In the genomic region with DNA sequence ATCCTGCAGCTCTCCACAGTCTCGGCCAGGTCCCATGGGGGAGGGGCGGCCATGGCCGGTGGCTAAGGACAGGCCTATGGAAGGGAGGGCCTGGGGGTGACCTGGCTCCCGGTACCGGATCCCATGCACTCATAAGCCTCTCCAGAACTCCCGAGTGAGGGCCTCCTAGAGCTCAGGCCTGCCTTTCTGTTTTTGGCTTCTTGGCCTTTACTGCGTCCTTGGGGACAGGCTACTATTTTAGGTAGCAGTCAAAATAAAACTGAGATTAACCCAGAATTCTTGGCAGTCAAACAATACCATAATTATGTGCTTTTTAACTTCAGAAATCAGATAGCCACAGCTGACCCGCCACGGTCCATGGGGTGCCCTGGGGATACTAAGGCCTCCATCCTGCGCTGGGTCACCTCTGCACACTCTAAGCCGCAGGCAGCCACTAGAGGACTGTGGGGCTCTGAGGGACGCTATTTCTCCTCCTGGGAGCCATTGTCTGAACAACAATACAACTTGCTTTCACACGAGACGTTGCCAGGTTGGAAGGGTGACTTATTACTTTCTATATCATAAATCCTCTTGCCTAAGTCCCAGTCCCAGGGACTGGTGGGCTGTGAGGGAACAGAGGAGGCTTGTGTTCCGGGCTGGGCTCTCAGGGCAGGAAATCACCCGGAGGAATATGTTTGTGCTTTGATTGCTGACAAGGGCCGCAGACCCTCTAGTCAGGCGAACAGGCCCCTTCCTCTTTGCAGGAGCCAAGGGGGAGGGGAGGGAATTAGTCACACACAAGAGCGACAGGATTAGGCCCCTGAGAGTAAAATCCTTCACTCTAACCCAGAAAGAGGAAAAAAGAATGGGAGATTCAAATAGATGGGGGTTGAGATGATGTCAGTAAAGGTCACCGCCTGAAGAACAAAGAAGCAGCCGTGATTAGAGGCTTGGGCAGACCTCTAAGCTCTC, we compare ENCODE assay signal across 10 cellular contexts. TPM values are rescaled to one million over a fixed set of nuclear protein-coding genes. Genes with fewer than 3 reads are reported as not detected.
A peak's percentile ranks its signal among the peaks of the same experiment; 100 is the strongest.
DNase-seq lines count a peak whose midpoint lies in the region; ATAC-seq, FAIRE-seq and TF ChIP-seq lines count a peak whose summit lies in the region.
"Had no signal": no experiment of that assay in that cellular context is flagged by ENCODE, and none has a peak within 500 bp of the region (broad histone marks: within the 10 kb centered on the region; RNA-seq: fewer than 3 reads in every experiment).

No MANE protein-coding gene starts in this region.

- in situ Hi-C loops in HepG2 (cut with HindIII; ENCODE audit: extremely low pct_ligation_motif_present, low pct_unique_long_range_greater_than_20kb) = no loop called here

- no peak for FAIRE-seq in HepG2 (lab: Jason Lieb, UNC)
- FAIRE-seq: HTR-8/SVneo had no signal

- TF ChIP-seq POLR2A in HepG2 (IDR thresholded peaks at IDR 0.05; ENCODE audit: insufficient read depth in 1 of 2, low read depth in 2 of 2, low read length in 2 of 2) (no peak), spleen (IDR thresholded peaks at IDR 0.05) (no peak)

- H3K27me3 ChIP-seq in HepG2 (ENCODE audit: control insufficient read depth in 1 of 2, insufficient read depth in 2 of 2, low read length in 2 of 2) (peaks cover 0 to 12% of the 10 kb centered on the region in 2 experiments; a peak in 2 of 5 replicates), spleen (replicated peaks in 1 of 7) (no peaks in the 10 kb centered on the region)

- peak overlapping the region; percentile 91 for H2AFZ ChIP-seq in HepG2 (ENCODE audit: low read length)

- ATAC-seq in HepG2 (peak; percentile 96), GM21576 (IDR thresholded peaks at IDR 0.05; ENCODE audit: unreplicated experiment) (no peak), GM21423 (IDR thresholded peaks at IDR 0.05; ENCODE audit: unreplicated experiment) (no peak)
- ATAC-seq: left lobe of liver had no signal

- DNase-seq in M059J (ENCODE audit: low read depth) (peak; percentile 59), cardiac fibroblast (ENCODE audit: low read depth in 2 of 2) (peak; percentile 53 to 60), HepG2 (ENCODE audit: low spot score) (no peak), spleen (no peak), HK-2 (ENCODE audit: unreplicated experiment) (no peak), dedifferentiated amniotic fluid mesenchymal stem cell (ENCODE audit: extremely low spot score) (no peak)

- no peak for TF ChIP-seq CTCF in cardiac fibroblast (IDR thresholded peaks at IDR 0.05; ENCODE audit: low read depth, low read length)
- TF ChIP-seq CTCF in HepG2 (CRISPR knock-in tag; IDR thresholded peaks at IDR 0.05) = peak; percentile 43
- no peak for TF ChIP-seq CTCF in spleen (IDR thresholded peaks at IDR 0.05 in 8 of 11, conservative IDR thresholded peaks at IDR 0.05 in 3 of 11)

- TF ChIP-seq EP300 in HepG2 (IDR thresholded peaks at IDR 0.05; ENCODE audit: low read depth in 2 of 2, low read length in 2 of 2) (no peak), HepG2 (CRISPR knock-in tag; IDR thresholded peaks at IDR 0.05; ENCODE audit: borderline replicate concordance) (no peak)

- peak overlapping the region; percentile 93 for H3K4me2 ChIP-seq in HepG2 (ENCODE audit: low read depth, low read length)

- H3K36me3 ChIP-seq in HepG2 (replicated peaks in 1 of 2; ENCODE audit: control insufficient read depth in 1 of 2, insufficient read depth in 2 of 2, low read length in 2 of 2) = no peaks in the 10 kb centered on the region
- H3K36me3 ChIP-seq in spleen = no peaks in the 10 kb centered on the region

- H3K27ac ChIP-seq in HepG2 (ENCODE audit: extremely low read length, insufficient read depth, low read length) = no peak overlapping the region
- peak overlapping the region in 5 of 8 donors; percentile 20 to 66 (median 55) for H3K27ac ChIP-seq in spleen

- H3K4me3 ChIP-seq in cardiac fibroblast (replicated peaks in 1 of 2; ENCODE audit: low read depth in 2 of 2, low read length in 2 of 2) (no peak overlapping the region), HepG2 (replicated peaks in 1 of 3; ENCODE audit: insufficient read depth in 1 of 3, low read depth in 2 of 3, low read length in 3 of 3) (peak overlapping the region; percentile 28 to 58 (median 41)), spleen (no peak overlapping the region)

- WGBS in HepG2 (ENCODE audit: low lambda C conversion rate) = 36% methylated on average over 13 of the region's 21 CpGs
- WGBS in spleen, 5 donors = 63 to 70% (median 69%) methylated on average over 18 to 21 of the region's 21 CpGs

- 0 out of 2 replicates have a peak, but pooled peaks have one; percentile 26 for TF ChIP-seq RAD21 in HepG2 (CRISPR knock-in tag; IDR thresholded peaks at IDR 0.05)

- intact Hi-C loops in HepG2 (cut with micrococcal nuclease; ENCODE audit: unreplicated experiment) = no loop called here
- intact Hi-C loops in spleen (cut with DNase I; ENCODE audit: low total_unique reads) = no loop called here

- H3K9ac ChIP-seq in HepG2 (ENCODE audit: insufficient read depth, low read depth, low read length) = peak overlapping the region; percentile 53

- CTCF ChIA-PET in HepG2 (lab: Yijun Ruan, JAX; ENCODE audit: low intra/inter-chr PET ratio, low total read pairs) = interaction anchor here (0.9 kb wide), 1 partner anchor 91 kb away, joined by 3 read pairs; no protein-coding TSS in a partner anchor

- no TSS peak for BruUV-seq in HepG2 (replicated peaks; lab: Mats Ljungman, UMichigan)

- H3K4me1 ChIP-seq in HepG2 (ENCODE audit: insufficient read depth, low read length) = peaks cover 23% of the 10 kb centered on the region
- H3K4me1 ChIP-seq in spleen = peaks cover 0 to 26% (median 10%) of the 10 kb centered on the region in 6 donors

- no peaks in the 10 kb centered on the region for H3K9me3 ChIP-seq in HepG2 (ENCODE audit: low read length)
- H3K9me3 ChIP-seq in spleen = no peaks in the 10 kb centered on the region

- POLR2A ChIA-PET in HepG2 (lab: Yijun Ruan, JAX) = interaction anchor here (0.9 kb wide), 1 partner anchor 13 kb away, joined by 3 read pairs; no protein-coding TSS in a partner anchor

- H4K20me1 ChIP-seq in HepG2 (ENCODE audit: insufficient read depth, low read length) = no peaks in the 10 kb centered on the region

- H3K79me2 ChIP-seq in HepG2 (ENCODE audit: insufficient read depth, low read length) = no peaks in the 10 kb centered on the region

TF ChIP-seq in HepG2, 621 proteins besides CTCF, POLR2A, EP300 and RAD21 (continues in another document):
- TF ChIP-seq, protein P1, sequence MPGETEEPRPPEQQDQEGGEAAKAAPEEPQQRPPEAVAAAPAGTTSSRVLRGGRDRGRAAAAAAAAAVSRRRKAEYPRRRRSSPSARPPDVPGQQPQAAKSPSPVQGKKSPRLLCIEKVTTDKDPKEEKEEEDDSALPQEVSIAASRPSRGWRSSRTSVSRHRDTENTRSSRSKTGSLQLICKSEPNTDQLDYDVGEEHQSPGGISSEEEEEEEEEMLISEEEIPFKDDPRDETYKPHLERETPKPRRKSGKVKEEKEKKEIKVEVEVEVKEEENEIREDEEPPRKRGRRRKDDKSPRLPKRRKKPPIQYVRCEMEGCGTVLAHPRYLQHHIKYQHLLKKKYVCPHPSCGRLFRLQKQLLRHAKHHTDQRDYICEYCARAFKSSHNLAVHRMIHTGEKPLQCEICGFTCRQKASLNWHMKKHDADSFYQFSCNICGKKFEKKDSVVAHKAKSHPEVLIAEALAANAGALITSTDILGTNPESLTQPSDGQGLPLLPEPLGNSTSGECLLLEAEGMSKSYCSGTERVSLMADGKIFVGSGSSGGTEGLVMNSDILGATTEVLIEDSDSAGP (CRISPR knock-in tag; IDR thresholded peaks at IDR 0.05; ENCODE audit: borderline replicate concordance) = 0 out of 2 replicates have a peak, but pooled peaks have one; percentile 18
- peak; percentile 20; the same call in 1 of the 2 replicates for TF ChIP-seq SMC3 (IDR thresholded peaks at IDR 0.05; ENCODE audit: low read length)
- TF ChIP-seq MIER3 (CRISPR knock-in tag; IDR thresholded peaks at IDR 0.05; ENCODE audit: borderline replicate concordance) = no peak
- TF ChIP-seq KDM2A (CRISPR knock-in tag; IDR thresholded peaks at IDR 0.05; ENCODE audit: borderline replicate concordance, low read depth) = peak; percentile 17; the same call in 1 of the 2 replicates
- peak; percentile 11; the same call in 1 of the 2 replicates for TF ChIP-seq SALL1 (CRISPR knock-in tag; IDR thresholded peaks at IDR 0.05)
- TF ChIP-seq ZFX (CRISPR knock-in tag; IDR thresholded peaks at IDR 0.05; ENCODE audit: low read depth) = 0 out of 2 replicates have a peak, but pooled peaks have one; percentile 20
- no peak for TF ChIP-seq ZNF260 (CRISPR knock-in tag; IDR thresholded peaks at IDR 0.05; ENCODE audit: borderline replicate concordance, low read depth)

RNA-seq across cellular contexts. Expression of a gene that starts 40.7 kb away (rescaled TPM):
- total RNA-seq in M059J (2014; rRNA removed; shearing (Covaris generic)) = 52.4 and 72.2 TPM in 2 replicates
- 4.8 and 5.5 TPM in 2 replicates for total RNA-seq in HepG2 (2016; rRNA removed; fragmentation: Illumina TruSeq; extraction: Trizol)
- total RNA-seq in HepG2 (2016; cell fraction: cytosol; rRNA removed; fragmentation: Illumina TruSeq; extraction: Trizol; ENCODE audit: low read depth) = 2.6 and 3.2 TPM in 2 replicates
- 4.7 and 5.1 TPM in 2 replicates for total RNA-seq in HepG2 (2016; cell fraction: insoluble cytoplasmic fraction; rRNA removed; fragmentation: Illumina TruSeq; extraction: Trizol)
- total RNA-seq in HepG2 (2016; cell fraction: membrane; rRNA removed; fragmentation: Illumina TruSeq; extraction: Trizol) = 3.3 and 3.5 TPM in 2 replicates
- total RNA-seq in HepG2 (2016; cell fraction: nucleus; rRNA removed; fragmentation: Illumina TruSeq; extraction: Trizol) = 4.6 TPM in 2 replicates
- 3.6 and 5.4 TPM in 2 replicates for polyA plus RNA-seq in HepG2 (2011; rRNA removed)
- polyA plus RNA-seq in HepG2 (2011; cell fraction: cytosol; rRNA removed) = 3.1 and 3.4 TPM in 2 replicates
- 6.8 and 8.6 TPM in 2 replicates for polyA plus RNA-seq in HepG2 (2011; cell fraction: nucleus; rRNA removed)
- 4.7 and 5.8 TPM in 2 replicates for polyA plus RNA-seq in HepG2 (2012)
- 0.58 and 0.79 TPM in 2 replicates for polyA plus RNA-seq in HepG2 (2016; cell fraction: cytosol; fragmentation: Illumina TruSeq; extraction: Trizol; ENCODE audit: low read depth)
- 4.8 and 6.3 TPM in 2 replicates for polyA plus RNA-seq in HepG2 (2016; cell fraction: insoluble cytoplasmic fraction; fragmentation: Illumina TruSeq; extraction: Trizol; ENCODE audit: low read depth)
- 1.2 and 1.6 TPM in 2 replicates for polyA plus RNA-seq in HepG2 (2016; cell fraction: membrane; fragmentation: Illumina TruSeq; extraction: Trizol; ENCODE audit: low read depth)
- polyA plus RNA-seq in HepG2 (2016; cell fraction: nucleus; fragmentation: Illumina TruSeq; extraction: Trizol; ENCODE audit: insufficient read depth, low read depth) = 3.7 and 6.7 TPM in 2 replicates
- 8.2 and 39.9 TPM in 2 replicates for polyA minus RNA-seq in HepG2 (2011; rRNA and poly(A)+ RNA removed; ENCODE audit: low replicate concordance)
- 7.6 and 8.4 TPM in 2 replicates for polyA minus RNA-seq in HepG2 (2011; cell fraction: cytosol; rRNA and poly(A)+ RNA removed)
- polyA minus RNA-seq in HepG2 (2011; cell fraction: nucleus; rRNA and poly(A)+ RNA removed) = 10.4 and 10.6 TPM in 2 replicates
- 10 to 100 TPM; 11.0 to 18.0 (median 12.3) TPM for total RNA-seq in spleen
- 1 to 10 TPM; 3.5 to 6.8 (median 4.5) TPM for polyA plus RNA-seq in spleen

Comparison
In these comparisons a context has a peak if more than half of its experiments do, and no peak if none do; other contexts are left out.
1. DNase-seq: peak in M059J (single experiment) and cardiac fibroblast (2 of 2); none in HepG2 (single experiment), spleen (single experiment), HK-2 (single experiment) and dedifferentiated amniotic fluid mesenchymal stem cell (single experiment).
2. H3K4me3 ChIP-seq: peak in HepG2 (3 of 3); none in cardiac fibroblast (0 of 2) and spleen (0 of 8).